ENCODE assay signal across 8 cellular contexts in the genomic region with DNA sequence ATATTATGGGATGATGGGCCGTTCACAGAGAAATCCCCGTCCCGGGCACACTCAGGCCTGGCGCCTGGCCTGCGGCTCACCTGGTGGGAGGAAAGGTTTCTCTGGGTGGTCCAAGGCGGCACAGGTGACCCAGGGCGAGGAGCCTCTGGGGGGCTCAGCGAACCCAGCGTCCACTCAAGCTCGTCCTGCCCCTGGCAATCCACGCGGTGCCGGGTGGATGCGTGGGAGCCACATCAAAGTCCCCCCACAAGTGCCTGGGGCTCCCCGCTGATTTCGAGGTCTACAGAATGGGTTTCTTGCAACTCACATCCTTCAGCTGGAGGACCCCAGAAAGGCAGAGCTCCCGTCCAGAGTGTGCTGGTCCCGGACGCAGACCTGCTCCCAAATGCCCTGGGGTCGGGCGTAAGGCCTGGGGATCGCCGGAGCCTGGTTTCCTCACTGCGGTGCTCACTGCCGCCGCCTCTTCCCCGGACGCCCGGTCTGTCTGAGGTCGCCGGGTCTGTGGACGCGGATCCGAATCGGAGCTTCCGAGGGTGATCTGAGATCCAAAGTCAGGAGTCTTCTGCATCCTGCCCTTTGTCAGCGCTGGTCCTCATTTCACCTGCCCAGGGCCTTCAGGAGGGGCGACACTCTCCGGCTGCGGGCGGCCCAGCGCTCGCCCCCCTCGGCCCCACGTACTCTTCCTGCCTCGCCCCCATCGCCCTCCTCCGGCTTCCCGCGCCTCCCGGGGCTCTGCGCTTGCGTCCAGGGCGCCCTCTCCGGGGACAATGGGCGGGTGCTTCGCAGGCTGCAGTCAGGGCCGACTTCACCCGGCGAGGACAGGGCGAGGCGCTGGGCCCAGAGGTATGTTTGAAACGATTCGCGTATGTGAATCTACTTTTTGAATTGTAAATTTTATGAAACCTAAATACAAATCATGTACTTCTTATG. TPM values are rescaled to one million over a fixed set of nuclear protein-coding genes. Genes with fewer than 3 reads are reported as not detected.
A peak's percentile ranks its signal among the peaks of the same experiment; 100 is the strongest.
DNase-seq lines count a peak whose midpoint lies in the region; ATAC-seq and TF ChIP-seq lines count a peak whose summit lies in the region.

No MANE protein-coding gene starts in this region.

- H3K9me3 Mint-ChIP-seq in CD8-positive, alpha-beta memory T cell = no peaks in the 10 kb centered on the region
- H3K9me3 Mint-ChIP-seq in activated naive CD4-positive, alpha-beta T cell treated with anti-CD3 and anti-CD28 coated beads, Interleukin-2, amount 10 ng/mL, durations not matched to agents 7 days and 5 days = no peaks in the 10 kb centered on the region

- H3K27me3 ChIP-seq in CD8-positive, alpha-beta memory T cell (ENCODE audit: insufficient read depth, low read length, poor library complexity, severe bottlenecking) = no peaks in the 10 kb centered on the region
- H3K27me3 ChIP-seq in OCI-LY1 (ENCODE audit: insufficient read depth, low read length) (peaks cover 4% of the 10 kb centered on the region; the same call in 1 of the 2 replicates), right cardiac atrium (ENCODE audit: control insufficient read depth, insufficient read depth) (no peaks in the 10 kb centered on the region), gastrocnemius medialis (peaks cover 11 to 23% (median 15%) of the 10 kb centered on the region in 3 donors)

- no peaks in the 10 kb centered on the region for H3K9me3 ChIP-seq in CD8-positive, alpha-beta memory T cell (ENCODE audit: low read length)
- H3K9me3 ChIP-seq in OCI-LY1 (ENCODE audit: low read length) = no peaks in the 10 kb centered on the region
- no peaks in the 10 kb centered on the region for H3K9me3 ChIP-seq in right cardiac atrium (ENCODE audit: control insufficient read depth, low read length)
- H3K9me3 ChIP-seq in gastrocnemius medialis = no peaks in the 10 kb centered on the region

- H3K4me3 ChIP-seq in CD8-positive, alpha-beta memory T cell (ENCODE audit: low read length) = peak overlapping the region; percentile 59
- H3K4me3 ChIP-seq in OCI-LY1 (ENCODE audit: low read depth, low read length, poor library complexity, severe bottlenecking) = peak overlapping the region; percentile 45
- peak overlapping the region; percentile 26 for H3K4me3 ChIP-seq in right cardiac atrium (ENCODE audit: low read length)
- peak overlapping the region; percentile 47 to 54 (median 48) for H3K4me3 ChIP-seq in gastrocnemius medialis

- no peaks in the 10 kb centered on the region for H3K9me2 ChIP-seq in OCI-LY1 (ENCODE audit: low read depth, low read length)

- no peaks in the 10 kb centered on the region for H4K20me1 ChIP-seq in OCI-LY1 (ENCODE audit: insufficient read depth, low read length)

- no peaks in the 10 kb centered on the region for H3K4me1 ChIP-seq in CD8-positive, alpha-beta memory T cell (ENCODE audit: insufficient read depth, low read length)
- peaks cover 30% of the 10 kb centered on the region for H3K4me1 ChIP-seq in OCI-LY1 (ENCODE audit: insufficient read depth, low read length, severe bottlenecking)
- H3K4me1 ChIP-seq in right cardiac atrium (ENCODE audit: control insufficient read depth, insufficient read depth, low read length) = no peaks in the 10 kb centered on the region
- H3K4me1 ChIP-seq in gastrocnemius medialis = no peaks in the 10 kb centered on the region

- H3K36me3 ChIP-seq in CD8-positive, alpha-beta memory T cell (ENCODE audit: insufficient read depth, low read length) = no peaks in the 10 kb centered on the region
- H3K36me3 ChIP-seq in OCI-LY1 (ENCODE audit: insufficient read depth, low read length) (no peaks in the 10 kb centered on the region), gastrocnemius medialis (no peaks in the 10 kb centered on the region)

- no peaks in the 10 kb centered on the region for H3K36me3 Mint-ChIP-seq in CD8-positive, alpha-beta memory T cell
- no peaks in the 10 kb centered on the region for H3K36me3 Mint-ChIP-seq in activated naive CD4-positive, alpha-beta T cell treated with anti-CD3 and anti-CD28 coated beads, Interleukin-2, amount 10 ng/mL, durations not matched to agents 7 days and 5 days

- peak overlapping the region in 6 of 7 donors; percentile 67 to 87 (median 69) for H3K4me3 Mint-ChIP-seq in CD8-positive, alpha-beta memory T cell
- peak overlapping the region; percentile 57 for H3K4me3 Mint-ChIP-seq in activated naive CD4-positive, alpha-beta T cell treated with anti-CD3 and anti-CD28 coated beads, Interleukin-2, amount 10 ng/mL, durations not matched to agents 7 days and 5 days

- TF ChIP-seq CTCF in OCI-LY1 (IDR thresholded peaks at IDR 0.05; ENCODE audit: low read length) = peak; percentile 32; the same call in 1 of the 2 replicates
- TF ChIP-seq CTCF in gastrocnemius medialis (IDR thresholded peaks at IDR 0.05 in 4 of 5, conservative IDR thresholded peaks at IDR 0.05 in 1 of 5) = peak in 1 of 5 experiments; percentile 22

- intact Hi-C loops in right cardiac atrium (cut with DNase I) (no loop called here), gastrocnemius medialis (cut with DNase I; ENCODE audit: low total_unique reads) (no loop called here)

- CTCF ChIA-PET in CD8-positive, alpha-beta memory T cell (lab: Charles Lee) = interaction anchor here (1.4 kb wide), 1 partner anchor 20 kb away, joined by 4 read pairs; the partner anchor contains the start of gene RUFY1
- CTCF ChIA-PET in activated naive CD4-positive, alpha-beta T cell treated with anti-CD3 and anti-CD28 coated beads, Interleukin-2, amount 10 ng/mL, durations not matched to agents 7 days and 5 days (lab: Charles Lee) = no interaction called here

- POLR2A ChIA-PET in CD8-positive, alpha-beta memory T cell (lab: Charles Lee) = interaction anchor here (0.8 kb wide), 2 partner anchors 20 to 93 kb away, joined by 3 to 4 read pairs; partner anchors contain the start of genes HNRNPH1 and RUFY1

- peak overlapping the region; percentile 10; the same call in 1 of the 2 replicates for H3K9ac ChIP-seq in OCI-LY1 (ENCODE audit: low read length)

- no peak overlapping the region for H3K27ac ChIP-seq in CD8-positive, alpha-beta memory T cell (ENCODE audit: low read depth, low read length)
- H3K27ac ChIP-seq in OCI-LY1 (ENCODE audit: low read depth, low read length, poor library complexity, severe bottlenecking) (no peak overlapping the region), right cardiac atrium (ENCODE audit: low read length) (no peak overlapping the region), gastrocnemius medialis (peak overlapping the region in 2 of 4 donors; percentile 38 to 47)

- no peak overlapping the region for H2AFZ ChIP-seq in OCI-LY1 (ENCODE audit: low read length)

- 24% methylated on average over 65 of the region's 65 CpGs for WGBS in right cardiac atrium

- H3F3A ChIP-seq in OCI-LY1 (ENCODE audit: insufficient read depth, low read length) = no peaks in the 10 kb centered on the region

- peak overlapping the region; percentile 61 for H3K4me2 ChIP-seq in OCI-LY1 (ENCODE audit: low read length)

- H3K4me1 Mint-ChIP-seq in CD8-positive, alpha-beta memory T cell = peaks cover 5 to 14% (median 10%) of the 10 kb centered on the region in 3 donors
- peaks cover 28% of the 10 kb centered on the region for H3K4me1 Mint-ChIP-seq in activated naive CD4-positive, alpha-beta T cell treated with anti-CD3 and anti-CD28 coated beads, Interleukin-2, amount 10 ng/mL, durations not matched to agents 7 days and 5 days

- no peaks in the 10 kb centered on the region for H3K79me2 ChIP-seq in OCI-LY1 (ENCODE audit: insufficient read depth, low read length)

- peak; percentile 72 for ATAC-seq in GM21529 (IDR thresholded peaks at IDR 0.05; ENCODE audit: unreplicated experiment)
- peak; percentile 97 to 98 for ATAC-seq in right cardiac atrium
- peak in 1 of 2 donors; percentile 30 for ATAC-seq in gastrocnemius medialis

- no peak overlapping the region for H3K27ac Mint-ChIP-seq in CD8-positive, alpha-beta memory T cell
- H3K27ac Mint-ChIP-seq in activated naive CD4-positive, alpha-beta T cell treated with anti-CD3 and anti-CD28 coated beads, Interleukin-2, amount 10 ng/mL, durations not matched to agents 7 days and 5 days = no peak overlapping the region

- peak in 1 of 2 donors; percentile 14 for TF ChIP-seq POLR2A in gastrocnemius medialis (IDR thresholded peaks at IDR 0.05)

- H3K27me3 Mint-ChIP-seq in CD8-positive, alpha-beta memory T cell = no peaks in the 10 kb centered on the region
- peaks cover 12% of the 10 kb centered on the region for H3K27me3 Mint-ChIP-seq in activated naive CD4-positive, alpha-beta T cell treated with anti-CD3 and anti-CD28 coated beads, Interleukin-2, amount 10 ng/mL, durations not matched to agents 7 days and 5 days

- in situ Hi-C loops in gastrocnemius medialis (cut with MboI; ENCODE audit: low sequenced_read_pairs in 4 of 4) = no loop called here

- DNase-seq in CD8-positive, alpha-beta memory T cell = peak; percentile 44 to 74 (median 49)
- DNase-seq in activated naive CD4-positive, alpha-beta T cell treated with anti-CD3 and anti-CD28 coated beads, Interleukin-2, amount 10 ng/mL, durations not matched to agents 7 days and 5 days = peak; percentile 74
- DNase-seq in right cardiac atrium (peak; percentile 76 to 90 (median 89)), gastrocnemius medialis (peak in 1 of 2 donors; percentile 19), KG1 (lab: John Stamatoyannopoulos, UW) (no peak), NCI-H1048 (lab: John Stamatoyannopoulos, UW) (no peak)

RNA-seq across cellular contexts. Expression of gene RUFY1, which starts 20.0 kb away (rescaled TPM):
- total RNA-seq in CD8-positive, alpha-beta memory T cell = 10 to 100 TPM; 40.4 to 41.9 TPM
- polyA plus RNA-seq in CD8-positive, alpha-beta memory T cell = 32.6 TPM
- total RNA-seq in right cardiac atrium = 10 to 100 TPM; 22.1 to 25.6 (median 24.3) TPM
- polyA plus RNA-seq in right cardiac atrium = 18.9 TPM
- 10 to 100 TPM; 19.6 to 36.3 (median 26.0) TPM for total RNA-seq in gastrocnemius medialis

Comparison
In these comparisons a context has a peak if more than half of its experiments do, and no peak if none do; other contexts are left out.
1. DNase-seq: peak in CD8-positive, alpha-beta memory T cell (5 of 5), activated naive CD4-positive, alpha-beta T cell treated with anti-CD3 and anti-CD28 coated beads, Interleukin-2, amount 10 ng/mL, durations not matched to agents 7 days and 5 days (single experiment) and right cardiac atrium (3 of 3); none in KG1 (single experiment) and NCI-H1048 (single experiment).
2. Peak in every context shown above with its lines, with median percentiles within 50 percentile points of each other: H3K4me3 ChIP-seq.